ENCODE assay signal across 17 cellular contexts in the genomic region with DNA sequence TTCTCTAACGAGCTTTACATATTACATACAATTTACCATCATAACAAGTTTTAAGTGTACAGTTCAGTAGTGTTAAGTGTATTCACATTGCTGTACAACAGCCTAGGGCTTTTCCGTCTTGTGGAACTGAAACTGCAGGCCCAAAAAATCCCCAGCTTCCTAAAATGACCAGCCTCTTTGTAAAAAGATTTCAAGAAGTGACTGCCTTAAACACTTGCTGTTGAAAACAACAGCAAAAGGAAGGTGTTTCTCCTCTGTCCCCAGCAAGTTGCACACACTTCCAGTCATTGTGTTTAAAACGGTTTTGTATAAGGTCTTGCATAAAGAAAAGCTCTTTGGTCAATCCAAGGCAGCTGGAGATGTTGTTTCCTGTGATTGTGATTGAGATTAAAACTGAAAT. TPM values are rescaled to one million over a fixed set of nuclear protein-coding genes. Genes with fewer than 3 reads are reported as not detected.
A peak's percentile ranks its signal among the peaks of the same experiment; 100 is the strongest.
DNase-seq lines count a peak whose midpoint lies in the region; ATAC-seq and TF ChIP-seq lines count a peak whose summit lies in the region.
"Had no signal": no experiment of that assay in that cellular context is flagged by ENCODE, and none has a peak within 500 bp of the region (broad histone marks: within the 10 kb centered on the region; RNA-seq: fewer than 3 reads in every experiment).

No MANE protein-coding gene starts in this region.

- peaks cover 14% of the 10 kb centered on the region for H3K9me3 ChIP-seq in left ventricle myocardium inferior (replicated peaks)
- peaks cover 0 to 4% of the 10 kb centered on the region in 2 donors for H3K9me3 ChIP-seq in right atrium auricular region
- no peaks in the 10 kb centered on the region for H3K9me3 ChIP-seq in upper lobe of right lung
- peaks cover 11% of the 10 kb centered on the region for H3K9me3 ChIP-seq in mucosa of descending colon

- H3K4me3 ChIP-seq in left ventricle myocardium inferior (no peak overlapping the region), right atrium auricular region (no peak overlapping the region), upper lobe of right lung (no peak overlapping the region), mucosa of descending colon (no peak overlapping the region)

- TF ChIP-seq CTCF in left ventricle myocardium inferior (IDR thresholded peaks at IDR 0.05; ENCODE audit: borderline replicate concordance) (no peak), right atrium auricular region (IDR thresholded peaks at IDR 0.05) (no peak), upper lobe of right lung (IDR thresholded peaks at IDR 0.05) (no peak), mucosa of descending colon (IDR thresholded peaks at IDR 0.05) (no peak)

- H3K36me3 ChIP-seq in left ventricle myocardium inferior (no peaks in the 10 kb centered on the region), right atrium auricular region (no peaks in the 10 kb centered on the region), upper lobe of right lung (no peaks in the 10 kb centered on the region), mucosa of descending colon (ENCODE audit: low read depth) (no peaks in the 10 kb centered on the region)
- H3K36me3 ChIP-seq: brain microvascular endothelial cell had no signal

- H3K27me3 ChIP-seq in left ventricle myocardium inferior (ENCODE audit: low read depth) (no peaks in the 10 kb centered on the region), right atrium auricular region (no peaks in the 10 kb centered on the region), upper lobe of right lung (no peaks in the 10 kb centered on the region)
- H3K27me3 ChIP-seq: brain microvascular endothelial cell had no signal

- H3K27ac ChIP-seq in left ventricle myocardium inferior (replicated peaks) (peak overlapping the region; percentile 58), right atrium auricular region (no peak overlapping the region), upper lobe of right lung (no peak overlapping the region)
- H3K27ac ChIP-seq: brain microvascular endothelial cell had no signal

- DNase-seq in left ventricle myocardium inferior: no peak
- DNase-seq in right atrium auricular region (ENCODE audit: low spot score): no peak
- DNase-seq in globus pallidus (ENCODE audit: low spot score): peak; percentile 43
- no peak for DNase-seq in upper lobe of right lung
- DNase-seq in activated CD8-positive, alpha-beta memory T cell treated with anti-CD3 and anti-CD28 coated beads for 24 hours: no peak
- DNase-seq in mucosa of descending colon: no peak
- no peak for DNase-seq in COLO829 (ENCODE audit: low spot score)
- DNase-seq: activated CD4-positive, alpha-beta memory T cell treated with anti-CD3 and anti-CD28 coated beads, Interleukin-2, amount 10 ng/mL, durations not matched to agents 7 days and 5 days; activated naive CD8-positive, alpha-beta T cell treated with anti-CD3 and anti-CD28 coated beads, Interleukin-2, amount 10 ng/mL, durations not matched to agents 7 days and 5 days; brain microvascular endothelial cell; CD4-positive, alpha-beta memory T cell; DMS79 treated with DMSO at 0.1 percent for 48 hours; NCI-H1092; nephron progenitor cell; SW 1271 had no signal

- intact Hi-C loops in left ventricle myocardium inferior (cut with micrococcal nuclease): no loop called here
- intact Hi-C loops in upper lobe of right lung (cut with DNase I): no loop called here
- intact Hi-C loops in mucosa of descending colon (cut with DNase I, micrococcal nuclease): loop anchor here in 1 of 2 donors (10.0 kb wide), 1 partner anchor 284 kb away; the partner anchor contains the start of gene GBP6

- H3K4me1 ChIP-seq in left ventricle myocardium inferior (peaks cover 8% of the 10 kb centered on the region), right atrium auricular region (no peaks in the 10 kb centered on the region), upper lobe of right lung (no peaks in the 10 kb centered on the region), mucosa of descending colon (ENCODE audit: low read depth) (no peaks in the 10 kb centered on the region)

- peak; percentile 59 for ATAC-seq in HG03457 (IDR thresholded peaks at IDR 0.05; ENCODE audit: unreplicated experiment)
- ATAC-seq in upper lobe of right lung: peak; percentile 41
- no peak for ATAC-seq in mucosa of descending colon

RNA-seq across cellular contexts. Expression of gene GBP1, which starts 16.0 kb away (rescaled TPM):
- total RNA-seq in left ventricle myocardium inferior (5.7 TPM), right atrium auricular region (1 to 10 TPM; 4.3 to 5.7 TPM), upper lobe of right lung (42.2 TPM), mucosa of descending colon (10 to 100 TPM; 12.9 to 39.0 (median 25.5) TPM)

RNA-seq across cellular contexts. Expression of gene GBP2, which starts 44.9 kb away (rescaled TPM):
- 8.8 TPM for total RNA-seq in left ventricle myocardium inferior
- 10 to 100 TPM; 12.3 to 22.1 TPM for total RNA-seq in right atrium auricular region
- total RNA-seq in upper lobe of right lung: 40.8 TPM
- total RNA-seq in mucosa of descending colon: 100 to 1,000 TPM in 1 of 3 donors, 10 to 100 TPM in 2; 65.4 to 128 (median 68.9) TPM
- total RNA-seq: frontal cortex had no signal

RNA-seq across cellular contexts. Expression of gene GBP3, which starts 58.3 kb away (rescaled TPM):
- total RNA-seq in left ventricle myocardium inferior: 7.9 TPM
- total RNA-seq in right atrium auricular region: 10 to 100 TPM in 1 of 2 donors, 1 to 10 TPM in 1; 5.8 to 10.4 TPM
- 46.6 TPM for total RNA-seq in upper lobe of right lung
- 100 to 1,000 TPM in 1 of 3 donors, 10 to 100 TPM in 2; 48.4 to 176 (median 60.4) TPM for total RNA-seq in mucosa of descending colon
